Comparison of ENCODE assay signal across 34 cellular contexts in the genomic region with DNA sequence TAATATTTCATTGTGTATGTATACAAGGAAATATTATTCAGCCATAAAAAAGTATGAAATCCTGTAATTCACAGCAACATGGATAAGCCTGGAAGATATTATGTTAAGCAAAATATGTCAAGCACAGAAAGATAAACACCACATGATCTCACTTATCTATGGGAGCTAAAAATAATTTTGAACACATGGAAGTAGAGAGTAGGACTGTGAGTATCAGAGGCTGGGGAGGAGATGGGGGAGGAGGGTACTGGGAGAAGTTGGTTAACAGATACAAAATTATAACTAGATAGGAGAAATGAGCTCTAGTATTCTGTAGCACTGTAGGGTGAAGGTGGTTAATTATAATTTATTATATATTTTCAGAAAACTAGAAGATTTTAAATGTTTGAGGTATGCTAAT.
"Had no signal": no experiment of that assay in that cellular context is flagged by ENCODE, and none has a peak within 500 bp of the region (broad histone marks: within the 10 kb centered on the region; RNA-seq: fewer than 3 reads in every experiment).

No MANE protein-coding gene starts in this region.

- ATAC-seq: activated CD4-positive, CD25-positive, alpha-beta regulatory T cell treated with anti-CD3 and anti-CD28 coated beads, Interleukin-2, amount 50 U/mL, for 24 hours; activated CD8-positive, alpha-beta T cell treated with anti-CD3 and anti-CD28 coated beads for 36 hours; activated naive CD8-positive, alpha-beta T cell treated with anti-CD3 and anti-CD28 coated beads, Interleukin-2, amount 50 U/mL, for 24 hours; activated T-cell treated with anti-CD3 and anti-CD28 coated beads, Interleukin-2, amount 50 U/mL, for 4 hours; foreskin keratinocyte; gastrocnemius medialis; T-helper 17 cell had no signal

- H3K36me3 ChIP-seq: adrenal gland, ascending aorta, brain microvascular endothelial cell, esophagus muscularis mucosa, gastrocnemius medialis, heart left ventricle, WERI-Rb-1 had no signal

- H3K4me1 Mint-ChIP-seq: activated B cell treated with CpG ODN at 0.5 μM for 24 hours; activated naive CD4-positive, alpha-beta T cell treated with anti-CD3 and anti-CD28 coated beads, Interleukin-2, amount 50 U/mL, for 24 hours; activated naive CD8-positive, alpha-beta T cell treated with anti-CD3 and anti-CD28 coated beads for 36 hours; activated naive CD8-positive, alpha-beta T cell treated with anti-CD3 and anti-CD28 coated beads, Interleukin-2, amount 50 U/mL, for 24 hours; T-helper 17 cell had no signal

- H3K27ac Mint-ChIP-seq: activated B cell treated with CpG ODN at 0.5 μM for 24 hours; activated CD8-positive, alpha-beta T cell treated with anti-CD3 and anti-CD28 coated beads for 36 hours; activated naive CD4-positive, alpha-beta T cell treated with anti-CD3 and anti-CD28 coated beads for 36 hours; activated naive CD4-positive, alpha-beta T cell treated with anti-CD3 and anti-CD28 coated beads, Interleukin-2, amount 50 U/mL, for 24 hours; activated naive CD8-positive, alpha-beta T cell treated with anti-CD3 and anti-CD28 coated beads for 36 hours; activated naive CD8-positive, alpha-beta T cell treated with anti-CD3 and anti-CD28 coated beads, Interleukin-2, amount 50 U/mL, for 24 hours; activated T-helper 2 cell treated with anti-CD3 and anti-CD28 coated beads, Interferon-gamma antibody, Interleukin-2, Interleukin-4, amounts not matched to agents 10 μg/mL and 5 μg/mL and 100 μg/mL, durations not matched to agents 14 hours and 24 hours and 36 hours; dendritic cell treated with granulocyte-macrophage colony-stimulating factor and Interleukin-4, amounts not matched to agents 40 ng/mL and 50 ng/mL, for 4 days; endodermal cell; T-helper 17 cell; T-helper 2 cell treated with Interferon-gamma antibody and Interleukin-4, amounts not matched to agents 5 μg/mL and 100 μg/mL, for 36 hours had no signal

- H3K27me3 ChIP-seq: adrenal gland, ascending aorta, brain microvascular endothelial cell, dorsolateral prefrontal cortex, esophagus muscularis mucosa, foreskin keratinocyte, gastrocnemius medialis, heart left ventricle had no signal

- H3K4me3 ChIP-seq: adrenal gland, ascending aorta, coronary artery, dorsolateral prefrontal cortex, esophagus muscularis mucosa, gastrocnemius medialis, heart left ventricle had no signal

- DNase-seq: activated B cell treated with CpG ODN at 0.5 μM for 24 hours; activated CD4-positive, alpha-beta T cell treated with anti-CD3 and anti-CD28 coated beads for 48 hours; activated CD4-positive, alpha-beta T cell treated with anti-CD3 and anti-CD28 coated beads, Interleukin-2, amount 50 U/mL, for 1 hour; activated CD4-positive, alpha-beta T cell treated with anti-CD3 and anti-CD28 coated beads, Interleukin-2, amount 50 U/mL, for 48 hours; activated CD8-positive, alpha-beta memory T cell treated with anti-CD3 and anti-CD28 coated beads for 24 hours; activated CD8-positive, alpha-beta T cell treated with anti-CD3 and anti-CD28 coated beads for 36 hours; activated effector memory CD4-positive, alpha-beta T cell treated with anti-CD3 and anti-CD28 coated beads, Interleukin-2, amount 50 U/mL, for 16 hours; activated naive CD4-positive, alpha-beta T cell treated with anti-CD3 and anti-CD28 coated beads for 36 hours; activated naive CD8-positive, alpha-beta T cell treated with anti-CD3 and anti-CD28 coated beads for 36 hours; activated naive CD8-positive, alpha-beta T cell treated with anti-CD3 and anti-CD28 coated beads, Interleukin-2, amount 50 U/mL, for 24 hours; activated T-cell treated with anti-CD3 and anti-CD28 coated beads, Interleukin-2, amount 50 U/mL, for 4 hours; adrenal gland; brain microvascular endothelial cell; caudate nucleus; dorsolateral prefrontal cortex; effector memory CD4-positive, alpha-beta T cell; endodermal cell; erythroblast; foreskin keratinocyte; gastrocnemius medialis; glutamatergic neuron; heart left ventricle; T-helper 1 cell; T-helper 17 cell; T1000; WERI-Rb-1 had no signal

- H3K27ac ChIP-seq: adrenal gland, ascending aorta, brain microvascular endothelial cell, coronary artery, esophagus muscularis mucosa, foreskin keratinocyte, gastrocnemius medialis, heart left ventricle, WERI-Rb-1 had no signal

- H3K27me3 Mint-ChIP-seq: dendritic cell treated with granulocyte-macrophage colony-stimulating factor and Interleukin-4, amounts not matched to agents 40 ng/mL and 50 ng/mL, for 4 days had no signal

- H3K9me3 ChIP-seq: adrenal gland, ascending aorta, gastrocnemius medialis had no signal

- H3K9me3 Mint-ChIP-seq: activated B cell treated with CpG ODN at 0.5 μM for 24 hours; activated CD8-positive, alpha-beta T cell treated with anti-CD3 and anti-CD28 coated beads for 36 hours; activated naive CD4-positive, alpha-beta T cell treated with anti-CD3 and anti-CD28 coated beads for 36 hours; activated naive CD4-positive, alpha-beta T cell treated with anti-CD3 and anti-CD28 coated beads, Interleukin-2, amount 50 U/mL, for 24 hours; activated naive CD8-positive, alpha-beta T cell treated with anti-CD3 and anti-CD28 coated beads for 36 hours; activated naive CD8-positive, alpha-beta T cell treated with anti-CD3 and anti-CD28 coated beads, Interleukin-2, amount 50 U/mL, for 24 hours; activated T-cell treated with anti-CD3 and anti-CD28 coated beads, Interleukin-2, amount 50 U/mL, for 4 hours; activated T-helper 2 cell treated with anti-CD3 and anti-CD28 coated beads, Interferon-gamma antibody, Interleukin-2, Interleukin-4, amounts not matched to agents 10 μg/mL and 5 μg/mL and 100 μg/mL, durations not matched to agents 14 hours and 24 hours and 36 hours; T-helper 2 cell treated with Interferon-gamma antibody and Interleukin-4, amounts not matched to agents 5 μg/mL and 100 μg/mL, for 36 hours had no signal

- H3K4me3 Mint-ChIP-seq: activated B cell treated with CpG ODN at 0.5 μM for 24 hours; activated CD8-positive, alpha-beta T cell treated with anti-CD3 and anti-CD28 coated beads for 36 hours; activated naive CD4-positive, alpha-beta T cell treated with anti-CD3 and anti-CD28 coated beads for 36 hours; activated naive CD4-positive, alpha-beta T cell treated with anti-CD3 and anti-CD28 coated beads, Interleukin-2, amount 50 U/mL, for 24 hours; activated naive CD8-positive, alpha-beta T cell treated with anti-CD3 and anti-CD28 coated beads for 36 hours; activated naive CD8-positive, alpha-beta T cell treated with anti-CD3 and anti-CD28 coated beads, Interleukin-2, amount 50 U/mL, for 24 hours; activated T-cell treated with anti-CD3 and anti-CD28 coated beads, Interleukin-2, amount 50 U/mL, for 4 hours; dendritic cell treated with granulocyte-macrophage colony-stimulating factor and Interleukin-4, amounts not matched to agents 40 ng/mL and 50 ng/mL, for 4 days; endodermal cell; T-helper 17 cell; T-helper 2 cell treated with Interferon-gamma antibody and Interleukin-4, amounts not matched to agents 5 μg/mL and 100 μg/mL, for 36 hours had no signal

- H3K4me1 ChIP-seq: adrenal gland, ascending aorta had no signal

- H3K36me3 Mint-ChIP-seq: activated naive CD4-positive, alpha-beta T cell treated with anti-CD3 and anti-CD28 coated beads, Interleukin-2, amount 50 U/mL, for 24 hours; activated naive CD8-positive, alpha-beta T cell treated with anti-CD3 and anti-CD28 coated beads for 36 hours had no signal
